25 cellular contexts compared by ENCODE assay signal in the genomic region with DNA sequence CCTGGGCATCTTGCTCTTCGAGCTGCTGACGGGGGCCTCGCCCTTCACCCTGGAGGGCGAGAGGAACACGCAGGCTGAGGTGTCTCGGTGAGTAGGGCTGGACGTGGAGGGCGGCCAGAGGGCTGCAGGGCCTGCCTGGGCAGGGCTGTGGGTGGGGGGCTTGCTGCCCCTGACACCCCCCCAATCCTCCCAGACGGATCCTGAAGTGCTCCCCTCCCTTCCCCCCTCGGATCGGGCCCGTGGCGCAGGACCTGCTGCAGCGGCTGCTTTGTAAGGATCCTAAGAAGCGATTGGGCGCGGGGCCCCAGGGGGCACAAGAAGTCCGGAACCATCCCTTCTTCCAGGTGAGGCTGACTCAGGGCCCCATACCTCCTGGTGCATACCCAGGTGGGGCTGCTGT.
"Had no signal": no experiment of that assay in that cellular context is flagged by ENCODE, and none has a peak within 500 bp of the region (broad histone marks: within the 10 kb centered on the region; RNA-seq: fewer than 3 reads in every experiment).

No MANE protein-coding gene starts in this region.

- H3K9me3 Mint-ChIP-seq: activated naive CD4-positive, alpha-beta T cell treated with anti-CD3 and anti-CD28 coated beads, Interleukin-2, amount 50 U/mL, for 24 hours; activated T-helper 1 cell treated with anti-CD3 and anti-CD28 coated beads, Interleukin-12 subunit alpha, Interleukin-12 subunit beta, Interleukin-2, Interleukin-4 antibody, amounts not matched to agents 30 ng/mL and 10 ng/mL and 1 ng/mL, durations not matched to agents 14 hours and 24 hours and 36 hours; brain; mesothelial cell of epicardium; naive thymus-derived CD8-positive, alpha-beta T cell; stimulated activated memory B cell treated with anti-CD40 and anti-IgM and Interleukin-4, amounts not matched to agents 10 μg/mL and 1 μg/mL and 100 μg/mL, for 72 hours; T-helper 2 cell treated with Interferon-gamma antibody and Interleukin-4, amounts not matched to agents 5 μg/mL and 100 μg/mL, for 36 hours; WTC11 had no signal

- H3K4me3 Mint-ChIP-seq: activated naive CD4-positive, alpha-beta T cell treated with anti-CD3 and anti-CD28 coated beads, Interleukin-2, amount 50 U/mL, for 24 hours; stimulated activated memory B cell treated with anti-CD40 and anti-IgM and Interleukin-4, amounts not matched to agents 10 μg/mL and 1 μg/mL and 100 μg/mL, for 72 hours; WTC11 had no signal

- H3K9me3 ChIP-seq: neutrophil, stomach, suprapubic skin, tibial nerve had no signal

- H3K27ac Mint-ChIP-seq: activated CD4-positive, alpha-beta T cell treated with anti-CD3 and anti-CD28 coated beads for 36 hours; activated naive CD4-positive, alpha-beta T cell treated with anti-CD3 and anti-CD28 coated beads, Interleukin-2, amount 50 U/mL, for 24 hours; activated T-helper 1 cell treated with anti-CD3 and anti-CD28 coated beads, Interleukin-12 subunit alpha, Interleukin-12 subunit beta, Interleukin-2, Interleukin-4 antibody, amounts not matched to agents 30 ng/mL and 10 ng/mL and 1 ng/mL, durations not matched to agents 14 hours and 24 hours and 36 hours; mesothelial cell of epicardium; naive thymus-derived CD8-positive, alpha-beta T cell; T-helper 2 cell treated with Interferon-gamma antibody and Interleukin-4, amounts not matched to agents 5 μg/mL and 100 μg/mL, for 36 hours; WTC11 had no signal

- H3K27me3 Mint-ChIP-seq: activated CD4-positive, alpha-beta T cell treated with anti-CD3 and anti-CD28 coated beads for 36 hours; activated naive CD4-positive, alpha-beta T cell treated with anti-CD3 and anti-CD28 coated beads, Interleukin-2, amount 50 U/mL, for 24 hours; naive thymus-derived CD8-positive, alpha-beta T cell; stimulated activated memory B cell treated with anti-CD40 and anti-IgM and Interleukin-4, amounts not matched to agents 10 μg/mL and 1 μg/mL and 100 μg/mL, for 72 hours had no signal

- H2AFZ ChIP-seq: parathyroid adenoma had no signal

- H3K27ac ChIP-seq: neutrophil, parathyroid adenoma, stomach, suprapubic skin, tibial nerve had no signal

- H3K9ac ChIP-seq: parathyroid adenoma had no signal

- ATAC-seq: activated CD4-positive, alpha-beta T cell treated with anti-CD3 and anti-CD28 coated beads for 36 hours; left ventricle myocardium superior; naive thymus-derived CD8-positive, alpha-beta T cell; sciatic nerve; stimulated activated memory B cell treated with anti-CD40 and anti-IgM and Interleukin-4, amounts not matched to agents 10 μg/mL and 1 μg/mL and 100 μg/mL, for 72 hours; WTC11 had no signal

- H3K27me3 ChIP-seq: neutrophil, stomach, suprapubic skin, tibial nerve had no signal

- DNase-seq: activated CD4-positive, alpha-beta T cell treated with anti-CD3 and anti-CD28 coated beads for 36 hours; activated CD4-positive, alpha-beta T cell treated with anti-CD3 and anti-CD28 coated beads, Interleukin-2, amount 50 U/mL, for 4 hours; activated gamma-delta T cell treated with Interleukin-2 at 50 U/mL for 16 hours; anterior cingulate cortex; effector memory CD4-positive, alpha-beta T cell; glutamatergic neuron; hippocampal formation; left ventricle myocardium superior; small intestine; stimulated activated CD4-positive, alpha-beta T cell treated with anti-CD3 and anti-CD28 coated beads, Interleukin-2, amount 100 ng/mL, for 24 hours; stomach; SW 1271 had no signal

- H3K4me3 ChIP-seq: suprapubic skin, tibial nerve had no signal
